1 cellular context compared by ENCODE assay signal in genomic region chr2:27735263-27735904, GRCh38.
TF ChIP-seq lines count a peak whose summit lies in the region.

No MANE protein-coding gene starts in this region.

TF ChIP-seq in WTC11, 78 proteins besides CTCF, POLR2A, EP300 and RAD21 (continued from another document):
- TF ChIP-seq IRF2 (CRISPR knock-in tag; IDR thresholded peaks at IDR 0.05; ENCODE audit: borderline replicate concordance, low read depth) = no peak
- no peak for TF ChIP-seq JUN (CRISPR knock-in tag; IDR thresholded peaks at IDR 0.05)
- peak; percentile 88; the same call in 1 of the 2 replicates for TF ChIP-seq HMGXB4 (CRISPR knock-in tag; IDR thresholded peaks at IDR 0.05)
- TF ChIP-seq E2F5 (CRISPR knock-in tag; IDR thresholded peaks at IDR 0.05) = peak; percentile 77
- peak; percentile 53; the same call in 1 of the 2 replicates for TF ChIP-seq MAX (CRISPR knock-in tag; IDR thresholded peaks at IDR 0.05)
- peak; percentile 94 for TF ChIP-seq ZNF121 (CRISPR knock-in tag; IDR thresholded peaks at IDR 0.05)
- TF ChIP-seq MXD4 (CRISPR knock-in tag; IDR thresholded peaks at IDR 0.05; ENCODE audit: borderline replicate concordance) = no peak
- no peak for TF ChIP-seq SMAD4 (CRISPR knock-in tag; IDR thresholded peaks at IDR 0.05)
- no peak for TF ChIP-seq ERG (CRISPR knock-in tag; IDR thresholded peaks at IDR 0.05)
- TF ChIP-seq IRF1 (CRISPR knock-in tag; IDR thresholded peaks at IDR 0.05) = 0 out of 2 replicates have a peak, but pooled peaks have one; percentile 24
- TF ChIP-seq ZNF512 (CRISPR knock-in tag; IDR thresholded peaks at IDR 0.05; ENCODE audit: borderline replicate concordance) = no peak
- peak; percentile 42; the same call in 1 of the 2 replicates for TF ChIP-seq RELA (CRISPR knock-in tag; IDR thresholded peaks at IDR 0.05; ENCODE audit: borderline replicate concordance)
- no peak for TF ChIP-seq ATF6 (CRISPR knock-in tag; IDR thresholded peaks at IDR 0.05)
- 0 out of 2 replicates have a peak, but pooled peaks have one; percentile 80 for TF ChIP-seq KAT7 (CRISPR knock-in tag; IDR thresholded peaks at IDR 0.05; ENCODE audit: borderline replicate concordance)
- no peak for TF ChIP-seq EMX1 (CRISPR knock-in tag; IDR thresholded peaks at IDR 0.05)
- TF ChIP-seq ZNF317 (CRISPR knock-in tag; IDR thresholded peaks at IDR 0.05; ENCODE audit: borderline replicate concordance, low read depth) = peak; percentile 13; the same call in 1 of the 2 replicates
- 0 out of 2 replicates have a peak, but pooled peaks have one; percentile 41 for TF ChIP-seq ZNF232 (CRISPR knock-in tag; IDR thresholded peaks at IDR 0.05)
- TF ChIP-seq ATF2 (CRISPR knock-in tag; IDR thresholded peaks at IDR 0.05; ENCODE audit: borderline replicate concordance, low read depth) = no peak
- no peak for TF ChIP-seq FOXK1 (CRISPR knock-in tag; IDR thresholded peaks at IDR 0.05)
- no peak for TF ChIP-seq TP53 (CRISPR knock-in tag; IDR thresholded peaks at IDR 0.05)
- 0 out of 2 replicates have a peak, but pooled peaks have one; percentile 29 for TF ChIP-seq ZNF281 (CRISPR knock-in tag; IDR thresholded peaks at IDR 0.05)
- TF ChIP-seq ETV6 (CRISPR knock-in tag; IDR thresholded peaks at IDR 0.05) = peak; percentile 70; the same call in 1 of the 2 replicates
